Comparison of ENCODE assay signal across 25 cellular contexts in the genomic region with DNA sequence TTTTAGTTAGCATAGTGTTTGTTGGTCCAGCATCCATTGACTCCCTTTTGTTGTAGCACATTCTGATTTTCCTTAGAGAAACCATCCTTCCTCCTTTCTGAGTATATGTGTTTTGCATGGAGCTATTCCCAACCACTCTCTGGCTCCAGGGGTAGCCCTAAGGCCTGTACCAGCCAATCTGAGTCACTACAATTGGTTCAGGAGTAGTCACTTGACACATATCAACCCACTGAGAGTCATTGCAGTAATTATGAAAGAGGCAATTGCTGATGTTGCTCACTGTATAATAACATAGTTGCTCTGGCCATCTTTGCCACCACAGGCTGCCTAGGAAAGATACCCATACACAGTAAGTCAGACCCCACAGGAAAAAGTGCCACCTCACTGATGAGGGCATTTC.
A peak's percentile ranks its signal among the peaks of the same experiment; 100 is the strongest.
DNase-seq lines count a peak whose midpoint lies in the region; ATAC-seq and TF ChIP-seq lines count a peak whose summit lies in the region.
"Had no signal": no experiment of that assay in that cellular context is flagged by ENCODE, and none has a peak within 500 bp of the region (broad histone marks: within the 10 kb centered on the region; RNA-seq: fewer than 3 reads in every experiment).

No MANE protein-coding gene starts in this region.

- no peak for TF ChIP-seq POLR2A in GM18505 (IDR thresholded peaks at IDR 0.05; ENCODE audit: borderline replicate concordance, extremely low read depth, insufficient read depth, insufficient read length)

- no peak for ATAC-seq in GM18505 (IDR thresholded peaks at IDR 0.05; ENCODE audit: unreplicated experiment)
- ATAC-seq: activated CD8-positive, alpha-beta memory T cell treated with anti-CD3 and anti-CD28 coated beads, Interleukin-2, amount 10 ng/mL, durations not matched to agents 7 days and 5 days; activated T-cell treated with anti-CD3 and anti-CD28 coated beads, Interleukin-2, amount 50 U/mL, for 72 hours; psoas muscle; stimulated activated naive CD8-positive, alpha-beta T cell treated with anti-CD3 and anti-CD28 coated beads, Interleukin-15, Interleukin-2, amounts not matched to agents 100 U/mL and 50 U/mL, for 24 hours had no signal

- H3K36me3 ChIP-seq in adipocyte (ENCODE audit: control insufficient read depth, insufficient read depth, low read length, severe bottlenecking), result no peaks in the 10 kb centered on the region
- H3K36me3 ChIP-seq: left ventricle myocardium inferior, MG63 had no signal

- no peak for TF ChIP-seq CTCF in fibroblast of the aortic adventitia (IDR thresholded peaks at IDR 0.05; ENCODE audit: insufficient read depth, low read length)

- no peaks in the 10 kb centered on the region for H3K9me3 ChIP-seq in adipocyte (ENCODE audit: control insufficient read depth, low read length)
- H3K9me3 ChIP-seq: left ventricle myocardium inferior, MG63, psoas muscle had no signal

- H3K4me1 ChIP-seq in adipocyte (ENCODE audit: control insufficient read depth, insufficient read depth, low read length), result peaks cover 25% of the 10 kb centered on the region
- H3K4me1 ChIP-seq: left ventricle myocardium inferior, psoas muscle had no signal

- H3K27me3 ChIP-seq in adipocyte (replicated peaks; ENCODE audit: control insufficient read depth, insufficient read depth, low read length), result no peaks in the 10 kb centered on the region
- H3K27me3 ChIP-seq: MG63 had no signal

- no peak overlapping the region for H3K4me3 ChIP-seq in adipocyte (ENCODE audit: low read length)
- no peak overlapping the region for H3K4me3 ChIP-seq in fibroblast of the aortic adventitia (ENCODE audit: low read depth, low read length)
- H3K4me3 ChIP-seq: left ventricle myocardium inferior, MG63, psoas muscle had no signal

- no peak overlapping the region for H3K9ac ChIP-seq in adipocyte (ENCODE audit: low read length)

- DNase-seq in NCI-H226 (peak; percentile 29), adipocyte (ENCODE audit: low read depth) (peak; percentile 18), fibroblast of the aortic adventitia (ENCODE audit: low read depth) (peak; percentile 8), stromal cell of bone marrow (ENCODE audit: low read depth) (peak; percentile 61), HK-2 (ENCODE audit: unreplicated experiment) (no peak), AG08395 (ENCODE audit: low spot score) (no peak), NCI-H524 (lab: John Stamatoyannopoulos, UW) (no peak)
- DNase-seq: activated CD8-positive, alpha-beta memory T cell treated with anti-CD3 and anti-CD28 coated beads, Interleukin-2, amount 10 ng/mL, durations not matched to agents 7 days and 5 days; activated naive CD4-positive, alpha-beta T cell; activated T-cell treated with anti-CD3 and anti-CD28 coated beads, Interleukin-2, amount 50 U/mL, for 72 hours; CD4-positive, CD25-positive, alpha-beta regulatory T cell; effector CD8-positive, alpha-beta T cell; erythroblast; H7; hypothalamus; immature natural killer cell; left ventricle myocardium inferior; MG63; naive B cell; NCI-H1105 treated with DMSO at 0.1 percent for 48 hours; NCI-H2029; psoas muscle; RPMI8226; stimulated activated naive CD8-positive, alpha-beta T cell treated with anti-CD3 and anti-CD28 coated beads, Interleukin-15, Interleukin-2, amounts not matched to agents 100 U/mL and 50 U/mL, for 24 hours had no signal

Comparison
In these comparisons a context has a peak if more than half of its experiments do, and no peak if none do; other contexts are left out.
1. DNase-seq: peak in NCI-H226 (single experiment), adipocyte (single experiment), fibroblast of the aortic adventitia (single experiment) and stromal cell of bone marrow (single experiment); none in HK-2 (single experiment), AG08395 (single experiment) and NCI-H524 (0 of 2).